In the genomic region with DNA sequence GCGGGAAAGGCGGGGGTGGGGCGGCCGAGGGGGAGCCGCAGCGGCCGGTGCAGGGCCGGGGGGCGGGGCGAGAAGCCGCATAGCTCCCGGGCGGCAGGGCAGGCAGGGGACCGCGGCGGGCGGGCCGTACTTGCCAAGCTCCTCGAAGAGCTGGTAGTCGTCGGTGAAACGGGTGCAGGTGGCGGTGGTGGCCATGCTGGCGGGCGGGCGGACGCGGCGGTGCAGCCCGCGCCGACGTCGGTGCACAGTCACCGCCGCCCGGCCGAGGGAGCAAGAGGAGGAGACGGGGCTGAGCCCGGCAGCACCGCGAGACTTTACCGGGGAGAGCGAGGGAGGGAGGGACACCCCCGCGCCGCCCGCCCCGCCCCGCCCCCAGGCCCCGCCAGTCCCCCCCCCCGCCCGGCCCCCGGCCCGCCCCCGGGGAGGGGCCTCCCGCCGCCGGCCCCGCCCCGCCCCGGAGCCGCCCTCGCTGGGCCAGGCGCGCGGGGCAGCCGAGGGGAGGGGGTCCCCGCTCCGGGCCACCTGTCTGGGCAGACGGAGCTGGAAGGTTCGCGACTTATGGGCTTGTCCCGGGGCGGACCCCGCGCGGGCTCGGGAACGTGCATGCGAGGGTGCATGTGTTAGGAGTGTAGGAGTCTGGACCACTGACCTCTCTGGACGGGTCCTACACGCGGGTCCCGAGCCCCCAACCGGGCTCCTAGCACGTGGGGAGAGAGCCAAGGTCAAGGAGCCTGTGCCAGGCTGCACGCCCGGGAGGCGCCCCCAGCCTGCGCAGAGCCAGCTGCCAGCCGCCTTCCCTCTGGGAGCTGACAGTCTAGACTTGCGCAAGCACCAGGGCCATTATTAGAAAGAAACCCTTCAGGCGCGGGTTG, we compare ENCODE assay signal across 8 cellular contexts. TPM values are rescaled to one million over a fixed set of nuclear protein-coding genes. Genes with fewer than 3 reads are reported as not detected.
DNase-seq lines count a peak whose midpoint lies in the region; ATAC-seq and TF ChIP-seq lines count a peak whose summit lies in the region.

A gene (minus strand): TSS at position 289 of the 872 bp plus-strand sequence. CDS start 94 bp downstream, at position 195.

- H3K9ac ChIP-seq in liver (ENCODE audit: low read depth in 1 of 2, low read length in 2 of 2): no peak within 1 kb of the TSS

- peaks cover 1% of the 10 kb centered on the region for H3K27me3 Mint-ChIP-seq in dendritic cell treated with granulocyte-macrophage colony-stimulating factor and Interleukin-4, amounts not matched to agents 40 ng/mL and 50 ng/mL, for 4 days

- peak; percentile 67 for TF ChIP-seq POLR2A in GM18951 (IDR thresholded peaks at IDR 0.05; ENCODE audit: extremely low read depth, insufficient read depth, insufficient read length)

- peaks cover 48% of the 10 kb centered on the region for H3K4me1 Mint-ChIP-seq in dendritic cell treated with granulocyte-macrophage colony-stimulating factor and Interleukin-4, amounts not matched to agents 40 ng/mL and 50 ng/mL, for 4 days (ENCODE audit: low read depth)

- no peaks in the 10 kb centered on the region for H3K9me3 ChIP-seq in liver (ENCODE audit: control insufficient read depth in 4 of 4, low read length in 3 of 4)

- WGBS in liver: 2% methylated on average over 95 of the region's 95 CpGs

- H3K4me3 ChIP-seq in AG09309 (ENCODE audit: control insufficient read depth, low read depth, low read length) (peak within 1 kb of the TSS; percentile 74), liver (ENCODE audit: low read depth in 1 of 3, low read length in 3 of 3) (peak within 1 kb of the TSS; percentile 64 to 89 (median 80))

- peaks cover 9 to 29% (median 20%) of the 10 kb centered on the region in 4 donors for H3K4me1 ChIP-seq in liver (ENCODE audit: control insufficient read depth in 4 of 4, insufficient read depth in 4 of 4, low read length in 3 of 4)

- H3K4me3 Mint-ChIP-seq in dendritic cell treated with granulocyte-macrophage colony-stimulating factor and Interleukin-4, amounts not matched to agents 40 ng/mL and 50 ng/mL, for 4 days: peak within 1 kb of the TSS; percentile 77

- DNase-seq in AG09309 (ENCODE audit: low read depth) (peak; percentile 38), NCI-H774 (lab: John Stamatoyannopoulos, UW) (peak; percentile 72)
- DNase-seq in activated CD4-positive, alpha-beta T cell treated with anti-CD3 and anti-CD28 coated beads, Interleukin-2, amount 50 U/mL, for 24 hours (ENCODE audit: low read depth in 1 of 2, low spot score in 1 of 2): peak; percentile 52 to 62
- peak; percentile 78 for DNase-seq in stimulated activated CD4-positive, alpha-beta T cell treated with anti-CD3 and anti-CD28 coated beads, Interleukin-4, amount 100 ng/mL, for 24 hours

- H3K27ac ChIP-seq in liver (ENCODE audit: low read depth in 1 of 2, low read length in 2 of 2): no peak within 1 kb of the TSS

- no peak for TF ChIP-seq CTCF in AG09309 (IDR thresholded peaks at IDR 0.05; ENCODE audit: control insufficient read depth, insufficient read depth, low read depth, low read length, missing control alignments)
- no peak for TF ChIP-seq CTCF in liver (IDR thresholded peaks at IDR 0.05; ENCODE audit: low read depth, low read length, missing input control)

- H3K27me3 ChIP-seq in liver (ENCODE audit: control insufficient read depth in 4 of 4, insufficient read depth in 4 of 4, low read length in 3 of 4): no peaks in the 10 kb centered on the region

- intact Hi-C loops in dendritic cell treated with granulocyte-macrophage colony-stimulating factor and Interleukin-4, amounts not matched to agents 40 ng/mL and 50 ng/mL, for 4 days (cut with micrococcal nuclease): loop anchor here (2.0 kb wide), 1 partner anchor 90 kb away; a partner anchor contains a TSS

- H3K36me3 ChIP-seq in liver (ENCODE audit: control insufficient read depth in 4 of 4, insufficient read depth in 3 of 4, low read depth in 1 of 4, low read length in 3 of 4): peaks cover 0 to 3% (median 0%) of the 10 kb centered on the region in 4 donors

- peak; percentile 87 for ATAC-seq in HG03175 (IDR thresholded peaks at IDR 0.05; ENCODE audit: unreplicated experiment)

- no peak for TF ChIP-seq RAD21 in liver (IDR thresholded peaks at IDR 0.05)

- in situ Hi-C loops in GM18951 (cut with MboI; ENCODE audit: low sequenced_read_pairs, unreplicated experiment): loop anchor here (25.0 kb wide), 1 partner anchor 363 kb away; no protein-coding TSS in a partner anchor

- H3K27ac Mint-ChIP-seq in dendritic cell treated with granulocyte-macrophage colony-stimulating factor and Interleukin-4, amounts not matched to agents 40 ng/mL and 50 ng/mL, for 4 days: peak within 1 kb of the TSS; percentile 69

- H3K9me3 Mint-ChIP-seq in dendritic cell treated with granulocyte-macrophage colony-stimulating factor and Interleukin-4, amounts not matched to agents 40 ng/mL and 50 ng/mL, for 4 days: no peaks in the 10 kb centered on the region

- peaks cover 34% of the 10 kb centered on the region for H3K36me3 Mint-ChIP-seq in dendritic cell treated with granulocyte-macrophage colony-stimulating factor and Interleukin-4, amounts not matched to agents 40 ng/mL and 50 ng/mL, for 4 days (ENCODE audit: low read depth)

TF ChIP-seq in liver, 16 proteins besides CTCF, POLR2A, EP300 and RAD21:
- TF ChIP-seq, protein P1, sequence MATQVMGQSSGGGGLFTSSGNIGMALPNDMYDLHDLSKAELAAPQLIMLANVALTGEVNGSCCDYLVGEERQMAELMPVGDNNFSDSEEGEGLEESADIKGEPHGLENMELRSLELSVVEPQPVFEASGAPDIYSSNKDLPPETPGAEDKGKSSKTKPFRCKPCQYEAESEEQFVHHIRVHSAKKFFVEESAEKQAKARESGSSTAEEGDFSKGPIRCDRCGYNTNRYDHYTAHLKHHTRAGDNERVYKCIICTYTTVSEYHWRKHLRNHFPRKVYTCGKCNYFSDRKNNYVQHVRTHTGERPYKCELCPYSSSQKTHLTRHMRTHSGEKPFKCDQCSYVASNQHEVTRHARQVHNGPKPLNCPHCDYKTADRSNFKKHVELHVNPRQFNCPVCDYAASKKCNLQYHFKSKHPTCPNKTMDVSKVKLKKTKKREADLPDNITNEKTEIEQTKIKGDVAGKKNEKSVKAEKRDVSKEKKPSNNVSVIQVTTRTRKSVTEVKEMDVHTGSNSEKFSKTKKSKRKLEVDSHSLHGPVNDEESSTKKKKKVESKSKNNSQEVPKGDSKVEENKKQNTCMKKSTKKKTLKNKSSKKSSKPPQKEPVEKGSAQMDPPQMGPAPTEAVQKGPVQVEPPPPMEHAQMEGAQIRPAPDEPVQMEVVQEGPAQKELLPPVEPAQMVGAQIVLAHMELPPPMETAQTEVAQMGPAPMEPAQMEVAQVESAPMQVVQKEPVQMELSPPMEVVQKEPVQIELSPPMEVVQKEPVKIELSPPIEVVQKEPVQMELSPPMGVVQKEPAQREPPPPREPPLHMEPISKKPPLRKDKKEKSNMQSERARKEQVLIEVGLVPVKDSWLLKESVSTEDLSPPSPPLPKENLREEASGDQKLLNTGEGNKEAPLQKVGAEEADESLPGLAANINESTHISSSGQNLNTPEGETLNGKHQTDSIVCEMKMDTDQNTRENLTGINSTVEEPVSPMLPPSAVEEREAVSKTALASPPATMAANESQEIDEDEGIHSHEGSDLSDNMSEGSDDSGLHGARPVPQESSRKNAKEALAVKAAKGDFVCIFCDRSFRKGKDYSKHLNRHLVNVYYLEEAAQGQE (IDR thresholded peaks at IDR 0.05): no peak
- TF ChIP-seq, protein P2, sequence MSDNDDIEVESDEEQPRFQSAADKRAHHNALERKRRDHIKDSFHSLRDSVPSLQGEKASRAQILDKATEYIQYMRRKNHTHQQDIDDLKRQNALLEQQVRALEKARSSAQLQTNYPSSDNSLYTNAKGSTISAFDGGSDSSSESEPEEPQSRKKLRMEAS (IDR thresholded peaks at IDR 0.05): no peak
- TF ChIP-seq HNF4G (IDR thresholded peaks at IDR 0.05) (no peak), NR2F2 (IDR thresholded peaks at IDR 0.05) (no peak), SP1 (IDR thresholded peaks at IDR 0.05) (no peak), JUND (IDR thresholded peaks at IDR 0.05) (no peak), HNF4A (conservative IDR thresholded peaks at IDR 0.05) (no peak), FOXA2 (IDR thresholded peaks at IDR 0.05) (no peak), FOXA1 (IDR thresholded peaks at IDR 0.05) (no peak), EGR1 (IDR thresholded peaks at IDR 0.05; ENCODE audit: low read depth in 2 of 2) (no peak), GABPA (IDR thresholded peaks at IDR 0.05 in 1 of 2, conservative IDR thresholded peaks at IDR 0.05 in 1 of 2) (no peak)
- TF ChIP-seq, protein P3, sequence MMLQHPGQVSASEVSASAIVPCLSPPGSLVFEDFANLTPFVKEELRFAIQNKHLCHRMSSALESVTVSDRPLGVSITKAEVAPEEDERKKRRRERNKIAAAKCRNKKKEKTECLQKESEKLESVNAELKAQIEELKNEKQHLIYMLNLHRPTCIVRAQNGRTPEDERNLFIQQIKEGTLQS (IDR thresholded peaks at IDR 0.05): no peak

RNA-seq across cellular contexts. Expression of the gene that starts here (rescaled TPM):
- 10 to 100 TPM in 1 of 2 donors, 1 to 10 TPM in 1; 9.3 to 18.3 TPM for total RNA-seq in liver
- 10 to 100 TPM in 1 of 2 donors, 1 to 10 TPM in 1; 6.8 to 10.4 TPM for polyA plus RNA-seq in liver
